In the genomic region with DNA sequence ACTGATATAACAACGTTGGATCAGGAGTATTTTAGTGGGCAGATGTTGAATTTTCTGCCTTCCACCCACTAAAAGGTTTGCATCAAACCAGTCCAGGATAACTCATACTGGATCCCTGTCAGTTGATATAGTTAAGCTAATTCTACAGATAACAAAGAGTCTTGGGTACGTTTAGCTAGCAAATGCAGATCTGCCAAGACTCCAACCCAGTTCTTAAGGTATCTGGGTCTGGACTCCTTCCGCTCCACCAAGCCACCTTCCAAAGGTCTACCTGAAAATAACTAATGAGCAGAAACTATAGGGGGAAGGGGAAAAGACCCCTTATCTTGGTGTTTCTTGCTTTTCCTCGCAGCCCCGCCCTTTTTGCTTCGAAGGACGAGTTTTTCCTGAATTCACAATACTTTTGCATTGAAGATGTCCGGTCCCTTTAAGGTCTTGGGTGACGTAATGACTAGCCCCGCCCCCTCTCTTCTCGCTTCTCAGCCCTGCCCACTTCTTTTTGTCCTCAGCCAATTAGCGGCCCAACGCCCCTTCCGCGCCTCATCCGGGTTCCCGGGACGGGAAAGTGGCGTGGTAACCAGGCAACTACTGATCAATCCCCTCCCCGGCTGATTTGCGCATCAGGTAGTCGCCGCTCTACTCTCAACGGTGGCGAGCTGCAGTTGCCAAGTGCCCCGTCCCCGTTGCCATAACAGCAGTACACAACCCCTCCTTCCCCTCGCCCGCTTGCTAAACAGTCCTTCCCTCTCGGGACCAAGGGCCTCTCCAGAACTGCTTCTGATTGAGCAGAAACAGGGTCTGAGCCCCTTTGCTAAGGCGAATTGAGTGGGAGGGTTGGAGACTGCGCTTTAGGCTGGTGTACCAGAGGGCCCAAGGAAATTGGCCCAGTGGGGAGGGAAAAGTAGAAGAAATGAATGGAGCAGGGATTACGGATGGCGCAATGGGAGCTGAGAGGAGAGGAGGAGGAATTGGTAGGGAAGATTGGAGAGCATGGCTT, we compare ENCODE assay signal across 1 cellular context.
A peak's percentile ranks its signal among the peaks of the same experiment; 100 is the strongest.
TF ChIP-seq lines count a peak whose summit lies in the region.

LRRC23 (plus strand) TSS at position 543 of the 997 bp plus-strand sequence. CDS start 812 bp downstream, outside the sequence.

TF ChIP-seq in K562, 482 proteins besides CTCF, POLR2A, EP300 and RAD21 (continued from another document and continues in another):
- TF ChIP-seq THRA (IDR thresholded peaks at IDR 0.05) (no peak), ZZZ3 (IDR thresholded peaks at IDR 0.05) (no peak; the same call in 1 of the 2 replicates), RFX1 (IDR thresholded peaks at IDR 0.05) (peak; percentile 94), CHD1 (IDR thresholded peaks at IDR 0.05; ENCODE audit: low read length) (no peak), SIN3A (IDR thresholded peaks at IDR 0.05; ENCODE audit: borderline replicate concordance in 2 of 2, control insufficient read depth in 1 of 2, low read depth in 2 of 2, low read length in 2 of 2) (peak; percentile 21 to 31; a peak in 1 of 4 replicates), BRF1 (IDR thresholded peaks at IDR 0.05; ENCODE audit: borderline replicate concordance, extremely low read depth, insufficient read length) (no peak), HNRNPK (IDR thresholded peaks at IDR 0.05; ENCODE audit: low read depth, low read length, poor library complexity, severe bottlenecking) (no peak), PHF21A (IDR thresholded peaks at IDR 0.05; ENCODE audit: borderline replicate concordance, low read depth) (no peak), ZNF512 (tag; IDR thresholded peaks at IDR 0.05) (no peak), SLC30A9 (CRISPR knock-in tag; IDR thresholded peaks at IDR 0.05) (no peak), ZNF146 (CRISPR knock-in tag; IDR thresholded peaks at IDR 0.05; ENCODE audit: unreplicated experiment) (no peak), ATF7 (IDR thresholded peaks at IDR 0.05) (peak; percentile 99), STAG1 (CRISPR knock-in tag; IDR thresholded peaks at IDR 0.05; ENCODE audit: borderline replicate concordance) (no peak), TAF9B (IDR thresholded peaks at IDR 0.05; ENCODE audit: partially characterized antibody) (no peak), KAT2B (IDR thresholded peaks at IDR 0.05; ENCODE audit: low read depth, low read length) (no peak), ZNF311 (CRISPR knock-in tag; IDR thresholded peaks at IDR 0.05) (no peak), CREB3 (tag; conservative IDR thresholded peaks at IDR 0.05; ENCODE audit: low read depth) (no peak), ZFX (CRISPR knock-in tag; IDR thresholded peaks at IDR 0.05) (peak; percentile 66), CREB5 (CRISPR knock-in tag; IDR thresholded peaks at IDR 0.05) (no peak), NFIX (CRISPR knock-in tag; IDR thresholded peaks at IDR 0.05; ENCODE audit: low read depth) (no peak), CTCFL (IDR thresholded peaks at IDR 0.05; ENCODE audit: borderline replicate concordance, insufficient read depth, low read depth, low read length, poor library complexity, severe bottlenecking) (no peak), ZNF224 (CRISPR knock-in tag; IDR thresholded peaks at IDR 0.05) (no peak), ZNF695 (CRISPR knock-in tag; IDR thresholded peaks at IDR 0.05) (no peak), MAFF (IDR thresholded peaks at IDR 0.05; ENCODE audit: low read length) (no peak), BACH1 (tag; IDR thresholded peaks at IDR 0.05) (no peak), ZBED1 (IDR thresholded peaks at IDR 0.05) (no peak), ZC3H4 (CRISPR knock-in tag; IDR thresholded peaks at IDR 0.05; ENCODE audit: borderline replicate concordance) (no peak), NCOA4 (IDR thresholded peaks at IDR 0.05; ENCODE audit: partially characterized antibody) (no peak), ZNF24 (IDR thresholded peaks at IDR 0.05) (no peak), SMARCE1 (IDR thresholded peaks at IDR 0.05) (no peak), ZNF586 (CRISPR knock-in tag; conservative IDR thresholded peaks at IDR 0.05) (no peak), ZSCAN29 (IDR thresholded peaks at IDR 0.05) (no peak), PCBP2 (IDR thresholded peaks at IDR 0.05; ENCODE audit: low read depth, low read length, poor library complexity, severe bottlenecking) (no peak), ZBTB26 (CRISPR knock-in tag; IDR thresholded peaks at IDR 0.05) (no peak), POLR2H (tag; IDR thresholded peaks at IDR 0.05; ENCODE audit: low read depth) (no peak), DDX20 (tag; IDR thresholded peaks at IDR 0.05; ENCODE audit: low read depth) (no peak), KDM5B (IDR thresholded peaks at IDR 0.05; ENCODE audit: insufficient replicate concordance, low read depth, low read length) (no peak), DMBX1 (CRISPR knock-in tag; IDR thresholded peaks at IDR 0.05; ENCODE audit: borderline replicate concordance) (no peak)
- TF ChIP-seq, protein P1, sequence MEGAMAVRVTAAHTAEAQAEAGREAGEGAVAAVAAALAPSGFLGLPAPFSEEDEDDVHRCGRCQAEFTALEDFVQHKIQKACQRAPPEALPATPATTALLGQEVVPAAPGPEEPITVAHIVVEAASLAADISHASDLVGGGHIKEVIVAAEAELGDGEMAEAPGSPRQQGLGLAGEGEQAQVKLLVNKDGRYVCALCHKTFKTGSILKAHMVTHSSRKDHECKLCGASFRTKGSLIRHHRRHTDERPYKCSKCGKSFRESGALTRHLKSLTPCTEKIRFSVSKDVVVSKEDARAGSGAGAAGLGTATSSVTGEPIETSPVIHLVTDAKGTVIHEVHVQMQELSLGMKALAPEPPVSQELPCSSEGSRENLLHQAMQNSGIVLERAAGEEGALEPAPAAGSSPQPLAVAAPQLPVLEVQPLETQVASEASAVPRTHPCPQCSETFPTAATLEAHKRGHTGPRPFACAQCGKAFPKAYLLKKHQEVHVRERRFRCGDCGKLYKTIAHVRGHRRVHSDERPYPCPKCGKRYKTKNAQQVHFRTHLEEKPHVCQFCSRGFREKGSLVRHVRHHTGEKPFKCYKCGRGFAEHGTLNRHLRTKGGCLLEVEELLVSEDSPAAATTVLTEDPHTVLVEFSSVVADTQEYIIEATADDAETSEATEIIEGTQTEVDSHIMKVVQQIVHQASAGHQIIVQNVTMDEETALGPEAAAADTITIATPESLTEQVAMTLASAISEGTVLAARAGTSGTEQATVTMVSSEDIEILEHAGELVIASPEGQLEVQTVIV (CRISPR knock-in tag; IDR thresholded peaks at IDR 0.05; ENCODE audit: borderline replicate concordance): no peak
- TF ChIP-seq, protein P2, sequence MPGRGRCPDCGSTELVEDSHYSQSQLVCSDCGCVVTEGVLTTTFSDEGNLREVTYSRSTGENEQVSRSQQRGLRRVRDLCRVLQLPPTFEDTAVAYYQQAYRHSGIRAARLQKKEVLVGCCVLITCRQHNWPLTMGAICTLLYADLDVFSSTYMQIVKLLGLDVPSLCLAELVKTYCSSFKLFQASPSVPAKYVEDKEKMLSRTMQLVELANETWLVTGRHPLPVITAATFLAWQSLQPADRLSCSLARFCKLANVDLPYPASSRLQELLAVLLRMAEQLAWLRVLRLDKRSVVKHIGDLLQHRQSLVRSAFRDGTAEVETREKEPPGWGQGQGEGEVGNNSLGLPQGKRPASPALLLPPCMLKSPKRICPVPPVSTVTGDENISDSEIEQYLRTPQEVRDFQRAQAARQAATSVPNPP (IDR thresholded peaks at IDR 0.05; ENCODE audit: borderline replicate concordance, insufficient read depth, insufficient read length): no peak
- TF ChIP-seq, protein P3, sequence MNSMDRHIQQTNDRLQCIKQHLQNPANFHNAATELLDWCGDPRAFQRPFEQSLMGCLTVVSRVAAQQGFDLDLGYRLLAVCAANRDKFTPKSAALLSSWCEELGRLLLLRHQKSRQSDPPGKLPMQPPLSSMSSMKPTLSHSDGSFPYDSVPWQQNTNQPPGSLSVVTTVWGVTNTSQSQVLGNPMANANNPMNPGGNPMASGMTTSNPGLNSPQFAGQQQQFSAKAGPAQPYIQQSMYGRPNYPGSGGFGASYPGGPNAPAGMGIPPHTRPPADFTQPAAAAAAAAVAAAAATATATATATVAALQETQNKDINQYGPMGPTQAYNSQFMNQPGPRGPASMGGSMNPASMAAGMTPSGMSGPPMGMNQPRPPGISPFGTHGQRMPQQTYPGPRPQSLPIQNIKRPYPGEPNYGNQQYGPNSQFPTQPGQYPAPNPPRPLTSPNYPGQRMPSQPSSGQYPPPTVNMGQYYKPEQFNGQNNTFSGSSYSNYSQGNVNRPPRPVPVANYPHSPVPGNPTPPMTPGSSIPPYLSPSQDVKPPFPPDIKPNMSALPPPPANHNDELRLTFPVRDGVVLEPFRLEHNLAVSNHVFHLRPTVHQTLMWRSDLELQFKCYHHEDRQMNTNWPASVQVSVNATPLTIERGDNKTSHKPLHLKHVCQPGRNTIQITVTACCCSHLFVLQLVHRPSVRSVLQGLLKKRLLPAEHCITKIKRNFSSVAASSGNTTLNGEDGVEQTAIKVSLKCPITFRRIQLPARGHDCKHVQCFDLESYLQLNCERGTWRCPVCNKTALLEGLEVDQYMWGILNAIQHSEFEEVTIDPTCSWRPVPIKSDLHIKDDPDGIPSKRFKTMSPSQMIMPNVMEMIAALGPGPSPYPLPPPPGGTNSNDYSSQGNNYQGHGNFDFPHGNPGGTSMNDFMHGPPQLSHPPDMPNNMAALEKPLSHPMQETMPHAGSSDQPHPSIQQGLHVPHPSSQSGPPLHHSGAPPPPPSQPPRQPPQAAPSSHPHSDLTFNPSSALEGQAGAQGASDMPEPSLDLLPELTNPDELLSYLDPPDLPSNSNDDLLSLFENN (IDR thresholded peaks at IDR 0.05; ENCODE audit: low read depth in 2 of 2, low read length in 2 of 2): no peak
- TF ChIP-seq, protein P4, sequence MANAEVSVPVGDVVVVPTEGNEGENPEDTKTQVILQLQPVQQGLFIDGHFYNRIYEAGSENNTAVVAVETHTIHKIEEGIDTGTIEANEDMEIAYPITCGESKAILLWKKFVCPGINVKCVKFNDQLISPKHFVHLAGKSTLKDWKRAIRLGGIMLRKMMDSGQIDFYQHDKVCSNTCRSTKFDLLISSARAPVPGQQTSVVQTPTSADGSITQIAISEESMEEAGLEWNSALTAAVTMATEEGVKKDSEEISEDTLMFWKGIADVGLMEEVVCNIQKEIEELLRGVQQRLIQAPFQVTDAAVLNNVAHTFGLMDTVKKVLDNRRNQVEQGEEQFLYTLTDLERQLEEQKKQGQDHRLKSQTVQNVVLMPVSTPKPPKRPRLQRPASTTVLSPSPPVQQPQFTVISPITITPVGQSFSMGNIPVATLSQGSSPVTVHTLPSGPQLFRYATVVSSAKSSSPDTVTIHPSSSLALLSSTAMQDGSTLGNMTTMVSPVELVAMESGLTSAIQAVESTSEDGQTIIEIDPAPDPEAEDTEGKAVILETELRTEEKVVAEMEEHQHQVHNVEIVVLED (CRISPR knock-in tag; IDR thresholded peaks at IDR 0.05): no peak
